ENCODE assay signal across 8 cellular contexts in genomic region chr6:80094017-80094416, GRCh38. TPM values are rescaled to one million over a fixed set of nuclear protein-coding genes. Genes with fewer than 3 reads are reported as not detected.
A peak's percentile ranks its signal among the peaks of the same experiment; 100 is the strongest.
DNase-seq lines count a peak whose midpoint lies in the region; ATAC-seq, FAIRE-seq and TF ChIP-seq lines count a peak whose summit lies in the region.

No MANE protein-coding gene starts in this region.

- no peaks in the 10 kb centered on the region for H3K9me1 ChIP-seq in K562 (ENCODE audit: control insufficient read depth, insufficient read depth, low read length)

- peak; percentile 75 for FAIRE-seq in K562 (lab: Jason Lieb, UNC)

- TF ChIP-seq CTCF in BE2C (IDR thresholded peaks at IDR 0.05; ENCODE audit: low read depth, low read length) (peak; percentile 51), K562 (IDR thresholded peaks at IDR 0.05 in 2 of 3, conservative IDR thresholded peaks at IDR 0.05 in 1 of 3; ENCODE audit: insufficient read depth in 2 of 3, low read depth in 1 of 3, low read length in 3 of 3) (peak; percentile 34 to 67 (median 38); a peak in 3 of 6 replicates), lung (IDR thresholded peaks at IDR 0.05; ENCODE audit: control extremely low read depth, extremely low read depth) (peak; percentile 18)

- no peak for TF ChIP-seq EP300 in K562 (IDR thresholded peaks at IDR 0.05; ENCODE audit: low read length)

- ATAC-seq in GM18505 (IDR thresholded peaks at IDR 0.05; ENCODE audit: unreplicated experiment), result peak; percentile 61
- peak; percentile 49; the same call in 1 of the 3 replicates for ATAC-seq in K562
- ATAC-seq in lung (ENCODE audit: insufficient read depth, low FRiP score), result no peak
- no peak for ATAC-seq in GM21717 (IDR thresholded peaks at IDR 0.05; ENCODE audit: unreplicated experiment)

- H3K36me3 ChIP-seq in BE2C (no peaks in the 10 kb centered on the region), K562 (ENCODE audit: control insufficient read depth, insufficient read depth, low read length) (no peaks in the 10 kb centered on the region), lung (ENCODE audit: control insufficient read depth in 2 of 2, insufficient read depth in 2 of 2, low read length in 2 of 2) (no peaks in the 10 kb centered on the region)

- intact Hi-C loops in K562 (cut with micrococcal nuclease), result loop anchor here (1.0 to 10.0 kb wide), 3 partner anchors 145 to 316 kb away; no protein-coding TSS in a partner anchor

- no TSS peak for BruUV-seq in K562 (replicated peaks; lab: Mats Ljungman, UMichigan)

- H3K4me2 ChIP-seq in K562 (ENCODE audit: insufficient read depth, low read length), result no peak overlapping the region

- H4K20me1 ChIP-seq in K562 (replicated peaks; ENCODE audit: control insufficient read depth, insufficient read depth, low read length), result no peaks in the 10 kb centered on the region

- H3K79me2 ChIP-seq in K562 (ENCODE audit: control insufficient read depth, insufficient read depth, low read length), result no peaks in the 10 kb centered on the region

- H3K4me1 ChIP-seq in BE2C (peaks cover 4% of the 10 kb centered on the region), K562 (replicated peaks in 1 of 2; ENCODE audit: control insufficient read depth in 2 of 2, insufficient read depth in 2 of 2, low read length in 2 of 2) (no peaks in the 10 kb centered on the region), lung (ENCODE audit: control insufficient read depth in 2 of 2, insufficient read depth in 2 of 2, low read length in 2 of 2) (no peaks in the 10 kb centered on the region)

- WGBS in K562 (ENCODE audit: insufficient coverage, low coverage, missing lambda C conversion rate), result 0% methylated on average over 2 of the region's 2 CpGs
- 4 to 6% methylated on average over 2 of the region's 2 CpGs for WGBS in lung, 2 donors

- CTCF ChIA-PET in K562 (lab: Yijun Ruan, JAX; ENCODE audit: low intra/inter-chr PET ratio), result interaction anchor here (2.9 kb wide), 1 partner anchor 145 kb away, joined by 25 read pairs; no protein-coding TSS in a partner anchor

- no peak for DNase-seq in BE2C
- peak; percentile 17 for DNase-seq in M059J (ENCODE audit: low read depth)
- peak; percentile 26 to 38 (median 32) for DNase-seq in K562 (ENCODE audit: extremely low read depth in 1 of 4, low spot score in 3 of 4)
- no peak for DNase-seq in lung (ENCODE audit: low spot score)
- DNase-seq in stimulated activated naive CD4-positive, alpha-beta T cell treated with Interleukin-2 at 50 U/mL for 16 hours (lab: John Stamatoyannopoulos, UW), result no peak
- DNase-seq in stimulated activated CD4-positive, alpha-beta T cell treated with anti-CD3 and anti-CD28 coated beads, Interleukin-4, amount 100 ng/mL, for 4 hours, result no peak

- no peak overlapping the region for H3K27ac ChIP-seq in K562 (ENCODE audit: extremely low read depth, low read depth, low read length)
- no peak overlapping the region for H3K27ac ChIP-seq in lung (ENCODE audit: low read depth in 1 of 2, low read length in 1 of 2)

- H3K9me3 ChIP-seq in BE2C (no peaks in the 10 kb centered on the region), K562 (replicated peaks; ENCODE audit: control insufficient read depth, insufficient read depth, low read depth, low read length) (no peaks in the 10 kb centered on the region), lung (ENCODE audit: control insufficient read depth in 2 of 2, insufficient read depth in 1 of 2, low read length in 1 of 2) (no peaks in the 10 kb centered on the region)

- in situ Hi-C loops in K562 (cut with MboI), result loop anchor here (10.0 kb wide), 1 partner anchor 149 kb away; the partner anchor contains the start of gene ELOVL4

- no peak overlapping the region for H2AFZ ChIP-seq in K562 (ENCODE audit: low read depth, low read length)

- H3K4me3 ChIP-seq in BE2C (ENCODE audit: low read depth, low read length), result no peak overlapping the region
- no peak overlapping the region for H3K4me3 ChIP-seq in K562
- no peak overlapping the region for H3K4me3 ChIP-seq in lung

- no peak overlapping the region for H3K9ac ChIP-seq in K562 (ENCODE audit: insufficient read depth in 1 of 2, low read depth in 2 of 2, low read length in 2 of 2)

- H3K27me3 ChIP-seq in BE2C, result no peaks in the 10 kb centered on the region
- no peaks in the 10 kb centered on the region; a peak in 1 of 5 replicates for H3K27me3 ChIP-seq in K562 (ENCODE audit: control insufficient read depth in 2 of 2, insufficient read depth in 2 of 2, low read length in 2 of 2)
- no peaks in the 10 kb centered on the region for H3K27me3 ChIP-seq in lung (ENCODE audit: control insufficient read depth, insufficient read depth)

- POLR2A ChIA-PET in K562 (lab: Yijun Ruan, JAX), result no interaction called here

- TF ChIP-seq POLR2A in GM18505 (IDR thresholded peaks at IDR 0.05; ENCODE audit: borderline replicate concordance, extremely low read depth, insufficient read depth, insufficient read length) (no peak), K562 (conservative IDR thresholded peaks at IDR 0.05) (no peak)

- TF ChIP-seq RAD21 in K562 (CRISPR knock-in tag; conservative IDR thresholded peaks at IDR 0.05 in 1 of 2, IDR thresholded peaks at IDR 0.05 in 1 of 2), result peak; percentile 61 to 77

TF ChIP-seq in K562, 482 proteins besides CTCF, POLR2A, EP300 and RAD21:
- no peak for TF ChIP-seq ZNF277 (CRISPR knock-in tag; IDR thresholded peaks at IDR 0.05; ENCODE audit: borderline replicate concordance)
- no peak for TF ChIP-seq FOS (IDR thresholded peaks at IDR 0.05; ENCODE audit: extremely low read depth, insufficient read length)
- TF ChIP-seq TARDBP (IDR thresholded peaks at IDR 0.05), result no peak
- TF ChIP-seq MEF2A (IDR thresholded peaks at IDR 0.05; ENCODE audit: control insufficient read depth, low read depth, low read length), result no peak
- no peak for TF ChIP-seq RBM25 (IDR thresholded peaks at IDR 0.05; ENCODE audit: low read depth, low read length, severe bottlenecking)
- no peak for TF ChIP-seq PHF8 (IDR thresholded peaks at IDR 0.05; ENCODE audit: borderline replicate concordance, low read length)
- peak; percentile 47; the same call in 1 of the 2 replicates for TF ChIP-seq DEAF1 (CRISPR knock-in tag; IDR thresholded peaks at IDR 0.05)
- no peak for TF ChIP-seq IRF1 (CRISPR knock-in tag; IDR thresholded peaks at IDR 0.05; ENCODE audit: borderline replicate concordance)
- no peak for TF ChIP-seq SOX6 (IDR thresholded peaks at IDR 0.05)
- peak; percentile 46; the same call in 1 of the 2 replicates for TF ChIP-seq SMC3 (conservative IDR thresholded peaks at IDR 0.05; ENCODE audit: insufficient read depth, low read depth, low read length)
- no peak for TF ChIP-seq CCAR2 (IDR thresholded peaks at IDR 0.05; ENCODE audit: low read depth, low read length)

RNA-seq across cellular contexts. Expression of gene BCKDHB, which starts 12.5 kb away (rescaled TPM):
- polyA plus RNA-seq in BE2C (2012; ENCODE audit: insufficient read depth, insufficient read length, low read depth), result 5.0 TPM
- total RNA-seq in M059J (2014; rRNA removed; shearing (Covaris generic)), result 11.6 and 17.9 TPM in 2 replicates
- 15.1 and 26.8 TPM in 2 replicates for total RNA-seq in K562 (2011; cell fraction: chromatin; rRNA removed; ENCODE audit: low replicate concordance)
- total RNA-seq in K562 (2011; cell fraction: nucleolus; rRNA removed), result 3.8 and 5.3 TPM in 2 replicates
- total RNA-seq in K562 (2011; cell fraction: nucleoplasm; rRNA removed), result 10.4 and 16.3 TPM in 2 replicates
- total RNA-seq in K562 (2014; rRNA removed), result 7.2 TPM in 2 replicates
- total RNA-seq in K562 (2014; rRNA removed; fragmentation: Illumina TruSeq; extraction: Trizol), result 9.1 and 10.3 TPM in 2 replicates
- 6.4 and 6.9 TPM in 2 replicates for total RNA-seq in K562 (2015; rRNA removed; fragmentation: Illumina TruSeq; extraction: Trizol)
- 9.4 and 10.1 TPM in 2 replicates for total RNA-seq in K562 (2021)
- polyA plus RNA-seq in K562 (2011; rRNA removed), result 11.0 and 23.7 TPM in 2 replicates
- 5.7 and 7.2 TPM in 2 replicates for polyA plus RNA-seq in K562 (2011; cell fraction: cytosol; rRNA removed)
- polyA plus RNA-seq in K562 (2011; cell fraction: nucleus; rRNA removed), result 10.3 and 11.8 TPM in 2 replicates
- polyA plus RNA-seq in K562 (2012), result 6.4 and 6.8 TPM in 2 replicates
- polyA plus RNA-seq in K562 (2014; fragmentation: Illumina TruSeq; extraction: Trizol), result 6.9 and 7.5 TPM in 2 replicates
- 1 to 10 TPM; 4.1 to 4.4 TPM for polyA plus RNA-seq in K562 (2014; fragmentation: Nextera tagmentation; extraction: Ambion mirVana)
- polyA plus RNA-seq in K562 (2014; rRNA removed), result 9.6 and 10.3 TPM in 2 replicates
- polyA minus RNA-seq in K562 (2011; rRNA and poly(A)+ RNA removed), result 11.6 and 15.7 TPM in 2 replicates
- polyA minus RNA-seq in K562 (2011; cell fraction: cytosol; rRNA and poly(A)+ RNA removed), result 1.8 and 6.2 TPM in 2 replicates
- polyA minus RNA-seq in K562 (2011; cell fraction: nucleus; rRNA and poly(A)+ RNA removed), result 16.4 and 22.9 TPM in 2 replicates
- total RNA-seq in lung, result 10 to 100 TPM; 23.3 to 27.7 TPM
- polyA plus RNA-seq in lung, result 1 to 10 TPM; 6.9 to 8.1 TPM

Comparison
In these comparisons a context has a peak if more than half of its experiments do, and no peak if none do; other contexts are left out.
1. DNase-seq: peak in M059J (single experiment) and K562 (4 of 4); none in BE2C (single experiment), lung (single experiment), stimulated activated naive CD4-positive, alpha-beta T cell treated with Interleukin-2 at 50 U/mL for 16 hours (single experiment) and stimulated activated CD4-positive, alpha-beta T cell treated with anti-CD3 and anti-CD28 coated beads, Interleukin-4, amount 100 ng/mL, for 4 hours (0 of 2).
2. ATAC-seq: peak in GM18505 (single experiment) and K562 (single experiment); none in lung (single experiment) and GM21717 (single experiment).
3. Peak in every context shown above with its lines, with median percentiles within 50 percentile points of each other: CTCF ChIP-seq.